ENCODE assay signal across 8 cellular contexts in genomic region chr17:1197379-1197778, GRCh38. TPM values are rescaled to one million over a fixed set of nuclear protein-coding genes. Genes with fewer than 3 reads are reported as not detected.
DNase-seq lines count a peak whose midpoint lies in the region; ATAC-seq, FAIRE-seq and TF ChIP-seq lines count a peak whose summit lies in the region.

No MANE protein-coding gene starts in this region.

- H3K4me2 ChIP-seq in fibroblast of lung (ENCODE audit: extremely low read depth, insufficient read depth, low read length), result no peak overlapping the region

- peak; percentile 93 to 95 for DNase-seq in NOMO-1 (lab: John Stamatoyannopoulos, UW; ENCODE audit: unreplicated experiment in 2 of 2)
- peak; percentile 18 to 70 for DNase-seq in fibroblast of lung (ENCODE audit: low read depth in 2 of 2)
- no peak for DNase-seq in small intestine
- DNase-seq in NCI-H2227 (lab: John Stamatoyannopoulos, UW; ENCODE audit: unreplicated experiment), result no peak
- DNase-seq in GM13977 (ENCODE audit: low spot score), result no peak

- H3K9me3 ChIP-seq in fibroblast of lung (ENCODE audit: control insufficient read depth, insufficient read depth, low read depth, low read length) (no peaks in the 10 kb centered on the region), small intestine (ENCODE audit: control insufficient read depth, low read depth) (no peaks in the 10 kb centered on the region)

- no peaks in the 10 kb centered on the region for H3K79me2 ChIP-seq in fibroblast of lung (ENCODE audit: control insufficient read depth, insufficient read depth, low read length)

- WGBS in small intestine, 3 donors, result 53 to 90% (median 64%) methylated on average over 3 of the region's 3 CpGs

- H3K9ac ChIP-seq in fibroblast of lung (ENCODE audit: insufficient read depth, low read length), result no peak overlapping the region

- peak; percentile 6 for ATAC-seq in GM19452 (IDR thresholded peaks at IDR 0.05; ENCODE audit: unreplicated experiment)
- no peak for ATAC-seq in HG03354 (IDR thresholded peaks at IDR 0.05; ENCODE audit: poor library complexity, severe bottlenecking, unreplicated experiment)
- no peak for ATAC-seq in GM21360 (IDR thresholded peaks at IDR 0.05; ENCODE audit: unreplicated experiment)

- H3K4me3 ChIP-seq in fibroblast of lung (replicated peaks in 1 of 4; ENCODE audit: control extremely low read depth in 1 of 4, insufficient read depth in 1 of 4, low read depth in 3 of 4, low read length in 4 of 4), result no peak overlapping the region
- H3K4me3 ChIP-seq in small intestine (ENCODE audit: low read depth in 1 of 2, low read length in 2 of 2), result no peak overlapping the region

- in situ Hi-C loops in GM13977 (cut with MboI; ENCODE audit: low pct_unique_long_range_greater_than_20kb, low sequenced_read_pairs, unreplicated experiment), result no loop called here

- H2AFZ ChIP-seq in fibroblast of lung (ENCODE audit: low read length), result no peak overlapping the region

- H3K4me1 ChIP-seq in fibroblast of lung (ENCODE audit: control insufficient read depth, extremely low read depth, insufficient read depth, low read length), result peaks cover 3% of the 10 kb centered on the region
- peaks cover 0 to 5% of the 10 kb centered on the region in 2 donors for H3K4me1 ChIP-seq in small intestine (ENCODE audit: control insufficient read depth in 2 of 2, insufficient read depth in 1 of 2, low read depth in 1 of 2, low read length in 1 of 2)

- H3K27me3 ChIP-seq in fibroblast of lung (ENCODE audit: control insufficient read depth, insufficient read depth, low read length) (no peaks in the 10 kb centered on the region), small intestine (ENCODE audit: control insufficient read depth in 2 of 2, insufficient read depth in 2 of 2, low read length in 2 of 2) (no peaks in the 10 kb centered on the region)

- H3K36me3 ChIP-seq in fibroblast of lung (ENCODE audit: control insufficient read depth, insufficient read depth, low read length), result no peaks in the 10 kb centered on the region
- H3K36me3 ChIP-seq in small intestine (ENCODE audit: control insufficient read depth in 2 of 2, insufficient read depth in 2 of 2, low read length in 2 of 2), result no peaks in the 10 kb centered on the region

- TF ChIP-seq CTCF in fibroblast of lung (conservative IDR thresholded peaks at IDR 0.05 in 1 of 2, IDR thresholded peaks at IDR 0.05 in 1 of 2; ENCODE audit: low read depth in 1 of 2, low read length in 2 of 2) (no peak), GM13977 (IDR thresholded peaks at IDR 0.05; ENCODE audit: extremely low read depth, insufficient read depth, missing control alignments) (no peak)

- FAIRE-seq in small intestine (lab: Jason Lieb, UNC), result no peak

- H4K20me1 ChIP-seq in fibroblast of lung (ENCODE audit: control insufficient read depth, extremely low read depth, insufficient read depth, low read length), result no peaks in the 10 kb centered on the region

- H3K27ac ChIP-seq in fibroblast of lung (ENCODE audit: insufficient read depth, low read length), result no peak overlapping the region
- peak overlapping the region; percentile 22 to 64 for H3K27ac ChIP-seq in small intestine (ENCODE audit: low read depth in 1 of 2, low read length in 1 of 2)

RNA-seq across cellular contexts. Expression of gene ABR, which starts 17.6 kb away (rescaled TPM):
- 84.7 and 91.9 TPM in 2 replicates for total RNA-seq in fibroblast of lung
- polyA plus RNA-seq in fibroblast of lung (43.7 and 51.5 TPM in 2 replicates), small intestine (10 to 100 TPM; 69.8 to 89.2 (median 77.8) TPM)
- polyA plus RNA-seq in fibroblast of lung (2012), result 46.2 and 48.9 TPM in 2 replicates
- polyA minus RNA-seq in fibroblast of lung (ENCODE audit: low replicate concordance), result 184 and 229 TPM in 2 replicates

Comparison
In these comparisons a context has a peak if more than half of its experiments do, and no peak if none do; other contexts are left out.
1. DNase-seq: peak in NOMO-1 (2 of 2) and fibroblast of lung (2 of 2); none in small intestine (single experiment), NCI-H2227 (single experiment) and GM13977 (single experiment).